17 cellular contexts compared by ENCODE assay signal in genomic region chr3:151900460-151900859, GRCh38. TPM values are rescaled to one million over a fixed set of nuclear protein-coding genes. Genes with fewer than 3 reads are reported as not detected.
DNase-seq lines count a peak whose midpoint lies in the region; FAIRE-seq and TF ChIP-seq lines count a peak whose summit lies in the region.
"Had no signal": no experiment of that assay in that cellular context is flagged by ENCODE, and none has a peak within 500 bp of the region (broad histone marks: within the 10 kb centered on the region; RNA-seq: fewer than 3 reads in every experiment).

No MANE protein-coding gene starts in this region.

- intact Hi-C loops in dendritic cell treated with granulocyte-macrophage colony-stimulating factor and Interleukin-4, amounts not matched to agents 40 ng/mL and 50 ng/mL, for 4 days (cut with micrococcal nuclease): no loop called here
- intact Hi-C loops in prostate gland (cut with DNase I): no loop called here

- peak overlapping the region in 10 of 11 experiments; percentile 28 to 91 (median 79); a peak in 11 of 22 replicates for H3K4me2 ChIP-seq in BLaER1 treated with 17β-estradiol and CSF1 and Interleukin-3, amounts not matched to agents 10 nM and 100 nM

- H3K27me3 ChIP-seq in BLaER1 treated with 17β-estradiol and CSF1 and Interleukin-3, amounts not matched to agents 10 nM and 100 nM: no peaks in the 10 kb centered on the region
- H3K27me3 ChIP-seq in neutrophil (no peaks in the 10 kb centered on the region), prostate gland (replicated peaks; ENCODE audit: insufficient read depth) (no peaks in the 10 kb centered on the region)
- H3K27me3 ChIP-seq: MG63 had no signal

- peaks cover 0 to 6% (median 0%) of the 10 kb centered on the region in 11 experiments; a peak in 1 of 22 replicates for H3K9me3 ChIP-seq in BLaER1 treated with 17β-estradiol and CSF1 and Interleukin-3, amounts not matched to agents 10 nM and 100 nM (replicated peaks in 1 of 11)
- H3K9me3 ChIP-seq in neutrophil (no peaks in the 10 kb centered on the region), prostate gland (no peaks in the 10 kb centered on the region)
- H3K9me3 ChIP-seq: MG63 had no signal

- DNase-seq in HFFc6 (no peak), HTR-8/SVneo (ENCODE audit: insufficient read length, low spot score) (no peak), prostate gland (ENCODE audit: low spot score) (no peak), NCI-H2029 (lab: John Stamatoyannopoulos, UW) (no peak), cortex of kidney (lab: John Stamatoyannopoulos, UW) (no peak)
- DNase-seq: ACHN; CD8-positive, alpha-beta T cell; H9; NCI-H1092 treated with DMSO at 0.1 percent for 48 hours; NCI-H1694 treated with DMSO at 0.1 percent for 48 hours had no signal

- no peaks in the 10 kb centered on the region for H3K27me3 Mint-ChIP-seq in HFFc6 (ENCODE audit: insufficient read depth)
- H3K27me3 Mint-ChIP-seq in dendritic cell treated with granulocyte-macrophage colony-stimulating factor and Interleukin-4, amounts not matched to agents 40 ng/mL and 50 ng/mL, for 4 days: no peaks in the 10 kb centered on the region
- H3K27me3 Mint-ChIP-seq: B cell had no signal

- H3K4me3 ChIP-seq in BLaER1 treated with 17β-estradiol and CSF1 and Interleukin-3, amounts not matched to agents 10 nM and 100 nM: no peak overlapping the region
- no peak overlapping the region for H3K4me3 ChIP-seq in neutrophil (ENCODE audit: low read depth in 1 of 2, low read length in 1 of 2)
- no peak overlapping the region for H3K4me3 ChIP-seq in prostate gland
- H3K4me3 ChIP-seq: MG63, SK-N-MC had no signal

- H3K36me3 ChIP-seq in BLaER1 treated with 17β-estradiol and CSF1 and Interleukin-3, amounts not matched to agents 10 nM and 100 nM: no peaks in the 10 kb centered on the region
- H3K36me3 ChIP-seq in neutrophil (no peaks in the 10 kb centered on the region), prostate gland (no peaks in the 10 kb centered on the region)
- H3K36me3 ChIP-seq: MG63 had no signal

- FAIRE-seq in HTR-8/SVneo (lab: Jason Lieb, UNC): no peak

- peaks cover 47 to 61% (median 56%) of the 10 kb centered on the region in 10 experiments for H3K4me1 ChIP-seq in BLaER1 treated with 17β-estradiol and CSF1 and Interleukin-3, amounts not matched to agents 10 nM and 100 nM
- H3K4me1 ChIP-seq in neutrophil (ENCODE audit: control insufficient read depth in 1 of 2, insufficient read depth in 1 of 2, low read depth in 1 of 2, low read length in 1 of 2) (peaks cover 48 to 63% of the 10 kb centered on the region in 2 experiments), prostate gland (replicated peaks) (no peaks in the 10 kb centered on the region)

- no peak for TF ChIP-seq POLR2A in prostate gland (IDR thresholded peaks at IDR 0.05)

- peaks cover 72% of the 10 kb centered on the region for H3K4me1 Mint-ChIP-seq in HFFc6 (ENCODE audit: low read depth)
- H3K4me1 Mint-ChIP-seq in dendritic cell treated with granulocyte-macrophage colony-stimulating factor and Interleukin-4, amounts not matched to agents 40 ng/mL and 50 ng/mL, for 4 days (ENCODE audit: low read depth): peaks cover 61% of the 10 kb centered on the region

- H3K9me3 Mint-ChIP-seq in HFFc6: no peaks in the 10 kb centered on the region
- no peaks in the 10 kb centered on the region for H3K9me3 Mint-ChIP-seq in dendritic cell treated with granulocyte-macrophage colony-stimulating factor and Interleukin-4, amounts not matched to agents 40 ng/mL and 50 ng/mL, for 4 days
- H3K9me3 Mint-ChIP-seq: CD8-positive, alpha-beta T cell; H9 had no signal

- H3K9ac ChIP-seq in BLaER1 treated with 17β-estradiol and CSF1 and Interleukin-3, amounts not matched to agents 10 nM and 100 nM: no peak overlapping the region

- TF ChIP-seq CTCF in HFFc6 (IDR thresholded peaks at IDR 0.05) (no peak), neutrophil (IDR thresholded peaks at IDR 0.05) (no peak), prostate gland (IDR thresholded peaks at IDR 0.05) (no peak)

- no peak overlapping the region for H3K27ac ChIP-seq in BLaER1 treated with 17β-estradiol and CSF1 and Interleukin-3, amounts not matched to agents 10 nM and 100 nM
- H3K27ac ChIP-seq in neutrophil (peak overlapping the region; percentile 44), prostate gland (no peak overlapping the region)
- H3K27ac ChIP-seq: SK-N-MC had no signal

- H3K4me3 Mint-ChIP-seq in HFFc6: peak overlapping the region; percentile 55
- no peak overlapping the region for H3K4me3 Mint-ChIP-seq in dendritic cell treated with granulocyte-macrophage colony-stimulating factor and Interleukin-4, amounts not matched to agents 40 ng/mL and 50 ng/mL, for 4 days
- H3K4me3 Mint-ChIP-seq: B cell; CD8-positive, alpha-beta T cell; H9 had no signal

- H3K36me3 Mint-ChIP-seq in HFFc6 (ENCODE audit: low read depth): no peaks in the 10 kb centered on the region
- no peaks in the 10 kb centered on the region for H3K36me3 Mint-ChIP-seq in dendritic cell treated with granulocyte-macrophage colony-stimulating factor and Interleukin-4, amounts not matched to agents 40 ng/mL and 50 ng/mL, for 4 days (ENCODE audit: low read depth)
- H3K36me3 Mint-ChIP-seq: CD8-positive, alpha-beta T cell had no signal

- WGBS in prostate gland: 66% methylated on average over 2 of the region's 2 CpGs

- no peaks in the 10 kb centered on the region for H4K20me1 ChIP-seq in BLaER1 treated with 17β-estradiol and CSF1 and Interleukin-3, amounts not matched to agents 10 nM and 100 nM

- peak overlapping the region; percentile 75 for H3K27ac Mint-ChIP-seq in HFFc6
- peak overlapping the region; percentile 92 for H3K27ac Mint-ChIP-seq in dendritic cell treated with granulocyte-macrophage colony-stimulating factor and Interleukin-4, amounts not matched to agents 40 ng/mL and 50 ng/mL, for 4 days
- H3K27ac Mint-ChIP-seq: B cell; CD8-positive, alpha-beta T cell; H9 had no signal

RNA-seq across cellular contexts. Expression of gene SUCNR1, which starts 27.0 kb away (rescaled TPM):
- total RNA-seq in HFFc6 (2021; fragmentation: NEBNext Ultra II Directional; extraction: Animal tissue kit (Norgen Biotek cat#: 25700)): not detected
- not detected for total RNA-seq in prostate gland
- total RNA-seq: B cell; CD8-positive, alpha-beta T cell; Daoy; H9 had no signal
